ENCODE assay signal across 14 cellular contexts in genomic region chr10:72315054-72315453, GRCh38. TPM values are rescaled to one million over a fixed set of nuclear protein-coding genes. Genes with fewer than 3 reads are reported as not detected.
A peak's percentile ranks its signal among the peaks of the same experiment; 100 is the strongest.
DNase-seq lines count a peak whose midpoint lies in the region; ATAC-seq and TF ChIP-seq lines count a peak whose summit lies in the region.
"Had no signal": no experiment of that assay in that cellular context is flagged by ENCODE, and none has a peak within 500 bp of the region (broad histone marks: within the 10 kb centered on the region; RNA-seq: fewer than 3 reads in every experiment).

No MANE protein-coding gene starts in this region.

- H3K4me3 Mint-ChIP-seq in nephron progenitor cell: no peak overlapping the region
- H3K4me3 Mint-ChIP-seq: natural killer cell had no signal

- peak overlapping the region; percentile 46 for H3K18ac ChIP-seq in trophoblast cell (ENCODE audit: low read length)

- H3K4me3 ChIP-seq in ACC112 (ENCODE audit: low read depth, low read length) (no peak overlapping the region), Loucy (ENCODE audit: low read length, poor library complexity, severe bottlenecking) (no peak overlapping the region), trophoblast cell (ENCODE audit: low read depth, low read length) (no peak overlapping the region)

- H2AFZ ChIP-seq in ACC112 (ENCODE audit: low read length, unreplicated experiment) (no peak overlapping the region), Loucy (ENCODE audit: low read length) (no peak overlapping the region), trophoblast cell (ENCODE audit: insufficient read depth, low read length, poor library complexity) (no peak overlapping the region)

- no peaks in the 10 kb centered on the region for H3K79me2 ChIP-seq in ACC112 (ENCODE audit: control insufficient read depth, insufficient read depth, low read length, unreplicated experiment)
- H3K79me2 ChIP-seq in Loucy (ENCODE audit: insufficient read depth, low read length): peaks cover 9% of the 10 kb centered on the region; the same call in 1 of the 2 replicates
- peaks cover 3% of the 10 kb centered on the region for H3K79me2 ChIP-seq in trophoblast cell (ENCODE audit: control insufficient read depth, insufficient read depth, low read length, poor library complexity)

- H2AK5ac ChIP-seq in trophoblast cell (ENCODE audit: low read length): peak overlapping the region; percentile 49

- H3K4me1 ChIP-seq in ACC112 (ENCODE audit: control insufficient read depth, insufficient read depth, low read length, unreplicated experiment): peaks cover 40% of the 10 kb centered on the region
- H3K4me1 ChIP-seq in Loucy (ENCODE audit: insufficient read depth, low read length, poor library complexity, severe bottlenecking): peaks cover 52% of the 10 kb centered on the region
- H3K4me1 ChIP-seq in trophoblast cell (ENCODE audit: control insufficient read depth in 1 of 2, insufficient read depth in 2 of 2, low read length in 2 of 2): peaks cover 25 to 41% of the 10 kb centered on the region in 2 experiments

- H3K27ac ChIP-seq in ACC112 (ENCODE audit: low read depth, low read length) (peak overlapping the region; percentile 73; the same call in 1 of the 2 replicates), epithelial cell of prostate (peak overlapping the region; percentile 100), trophoblast cell (ENCODE audit: low read depth, low read length) (no peak overlapping the region)

- H3K4ac ChIP-seq in trophoblast cell (ENCODE audit: low read depth, low read length): no peak overlapping the region

- no peak overlapping the region for H4K8ac ChIP-seq in trophoblast cell (ENCODE audit: low read depth, low read length)

- no peak overlapping the region for H2BK5ac ChIP-seq in trophoblast cell (ENCODE audit: low read depth, low read length, poor library complexity)

- H3K27me3 ChIP-seq in ACC112 (ENCODE audit: insufficient read depth, low read length): no peaks in the 10 kb centered on the region
- H3K27me3 ChIP-seq in Loucy (ENCODE audit: insufficient read depth, low read length, poor library complexity, severe bottlenecking): no peaks in the 10 kb centered on the region
- H3K27me3 ChIP-seq in trophoblast cell (ENCODE audit: insufficient read depth, low read length): no peaks in the 10 kb centered on the region

- H2BK12ac ChIP-seq in trophoblast cell (ENCODE audit: low read length): peak overlapping the region; percentile 16

- peak overlapping the region; percentile 34 for H3K14ac ChIP-seq in trophoblast cell (ENCODE audit: low read length)

- no CpG with 5 or more reads among the region's 7 CpGs for WGBS in trophoblast cell (ENCODE audit: extremely low coverage, insufficient coverage, insufficient read length)

- H3K36me3 ChIP-seq in ACC112 (ENCODE audit: insufficient read depth, low read length): no peaks in the 10 kb centered on the region
- no peaks in the 10 kb centered on the region for H3K36me3 ChIP-seq in Loucy (ENCODE audit: insufficient read depth, low read length)
- no peaks in the 10 kb centered on the region for H3K36me3 ChIP-seq in trophoblast cell (ENCODE audit: control insufficient read depth in 1 of 2, insufficient read depth in 2 of 2, low read length in 2 of 2)

- DNase-seq in epithelial cell of prostate (ENCODE audit: low read depth, low spot score): no peak
- no peak for DNase-seq in trophoblast cell
- DNase-seq in OCI-M2 (lab: John Stamatoyannopoulos, UW; ENCODE audit: unreplicated experiment): no peak
- DNase-seq in nephron progenitor cell: no peak
- no peak for DNase-seq in inferior parietal cortex (ENCODE audit: extremely low spot score)
- DNase-seq: activated CD8-positive, alpha-beta memory T cell treated with anti-CD3 and anti-CD28 coated beads, Interleukin-2, amount 50 U/mL, for 48 hours; head of caudate nucleus; natural killer cell; NCI-H524; stimulated activated CD4-positive, alpha-beta T cell treated with anti-CD3 and anti-CD28 coated beads, Interleukin-4, amount 100 ng/mL, for 4 hours had no signal

- H3K27ac Mint-ChIP-seq in nephron progenitor cell: no peak overlapping the region

- peaks cover 58% of the 10 kb centered on the region for H3K4me1 Mint-ChIP-seq in nephron progenitor cell

- H4K12ac ChIP-seq in trophoblast cell (ENCODE audit: low read depth, low read length): no peak overlapping the region

- no peaks in the 10 kb centered on the region for H4K20me1 ChIP-seq in Loucy (ENCODE audit: insufficient read depth, low read length, poor library complexity, severe bottlenecking)

- H2BK120ac ChIP-seq in trophoblast cell (ENCODE audit: insufficient read depth, low read length, poor library complexity): no peak overlapping the region

- H3K36me3 Mint-ChIP-seq in nephron progenitor cell (ENCODE audit: low read depth): no peaks in the 10 kb centered on the region
- H3K36me3 Mint-ChIP-seq: IgD-negative memory B cell, natural killer cell had no signal

- peak overlapping the region; percentile 45 for H4K91ac ChIP-seq in trophoblast cell (ENCODE audit: low read depth, low read length)

- H3K9me3 ChIP-seq in Loucy (ENCODE audit: insufficient read depth, low read depth, low read length) (no peaks in the 10 kb centered on the region), trophoblast cell (ENCODE audit: insufficient read depth, low read depth, low read length) (no peaks in the 10 kb centered on the region)

- H3K9ac ChIP-seq in Loucy (ENCODE audit: low read depth, low read length, poor library complexity, severe bottlenecking) (peak overlapping the region; percentile 54), trophoblast cell (ENCODE audit: low read length) (no peak overlapping the region)

- ATAC-seq in HG03439 (IDR thresholded peaks at IDR 0.05; ENCODE audit: unreplicated experiment): no peak
- ATAC-seq: natural killer cell had no signal

- H3K4me2 ChIP-seq in Loucy (ENCODE audit: low read depth, low read length, poor library complexity, severe bottlenecking) (no peak overlapping the region), trophoblast cell (ENCODE audit: low read length) (no peak overlapping the region)

- peaks cover 5% of the 10 kb centered on the region; the same call in 1 of the 2 replicates for H3F3A ChIP-seq in Loucy (ENCODE audit: low read depth)

- peaks cover 27% of the 10 kb centered on the region for H3K79me1 ChIP-seq in trophoblast cell (ENCODE audit: low read length)

- H3K9me2 ChIP-seq in Loucy (replicated peaks; ENCODE audit: low read depth, low read length): no peaks in the 10 kb centered on the region

- no peak overlapping the region for H3K23ac ChIP-seq in trophoblast cell (ENCODE audit: low read length)

- TF ChIP-seq CTCF in Loucy (conservative IDR thresholded peaks at IDR 0.05; ENCODE audit: low read length): no peak
- TF ChIP-seq CTCF in nephron progenitor cell (IDR thresholded peaks at IDR 0.05): no peak

- H3K27me3 Mint-ChIP-seq in nephron progenitor cell (ENCODE audit: low read depth, poor library complexity): peaks cover 8% of the 10 kb centered on the region
- H3K27me3 Mint-ChIP-seq: IgD-negative memory B cell had no signal

- no peaks in the 10 kb centered on the region for H3K9me3 Mint-ChIP-seq in nephron progenitor cell
- H3K9me3 Mint-ChIP-seq: IgD-negative memory B cell, natural killer cell had no signal

RNA-seq across cellular contexts. Expression of gene DNAJB12, which starts 39.7 kb away (rescaled TPM):
- polyA plus RNA-seq in trophoblast cell (2013): 17.3 and 17.4 TPM in 2 replicates

RNA-seq across cellular contexts. Expression of gene DDIT4, which starts 41.3 kb away (rescaled TPM):
- polyA plus RNA-seq in trophoblast cell (2013): 175 and 178 TPM in 2 replicates
